24 cellular contexts compared by ENCODE assay signal in genomic region chr4:110278127-110278526, GRCh38.
DNase-seq lines count a peak whose midpoint lies in the region; ATAC-seq, FAIRE-seq and TF ChIP-seq lines count a peak whose summit lies in the region.
"Had no signal": no experiment of that assay in that cellular context is flagged by ENCODE, and none has a peak within 500 bp of the region (broad histone marks: within the 10 kb centered on the region; RNA-seq: fewer than 3 reads in every experiment).

No MANE protein-coding gene starts in this region.

- no peaks in the 10 kb centered on the region for H4K20me1 ChIP-seq in PC-3 (ENCODE audit: low read length)
- H4K20me1 ChIP-seq in Karpas-422 (ENCODE audit: insufficient read depth, low read depth, low read length), result no peaks in the 10 kb centered on the region

- no peaks in the 10 kb centered on the region for H3F3A ChIP-seq in PC-3 (ENCODE audit: low read length, unreplicated experiment)

- no TSS peak for BruUV-seq in PC-3 (replicated peaks; lab: Mats Ljungman, UMichigan)

- no peak for FAIRE-seq in bronchial epithelial cell (lab: Jason Lieb, UNC)
- FAIRE-seq: A204.1, GM12892, GM18507 had no signal

- H3K27ac ChIP-seq in PC-3 (ENCODE audit: low read length) (no peak overlapping the region), Karpas-422 (ENCODE audit: low read length) (no peak overlapping the region)
- H3K27ac ChIP-seq: HL-60 had no signal

- no peak for TF ChIP-seq CTCF in PC-3 (conservative IDR thresholded peaks at IDR 0.05; ENCODE audit: low read depth, low read length)
- no peak for TF ChIP-seq CTCF in bronchial epithelial cell (IDR thresholded peaks at IDR 0.05; ENCODE audit: insufficient read depth, low read length, severe bottlenecking)

- DNase-seq in PC-3 (peak; percentile 41), bronchial epithelial cell (ENCODE audit: low read depth) (peak; percentile 8), myocyte (ENCODE audit: low read depth) (peak; percentile 19), nucleus accumbens (lab: John Stamatoyannopoulos, UW) (no peak), Karpas-422 (no peak)
- no peak for DNase-seq in activated CD4-positive, alpha-beta T cell treated with anti-CD3 and anti-CD28 coated beads, Interleukin-2, amount 50 U/mL, for 48 hours
- DNase-seq: ACHN; BE2C; C1 segment of cervical spinal cord; CD4-positive, CD25-positive, alpha-beta regulatory T cell; CD8-positive, alpha-beta memory T cell; COR-L47; DMS 273 treated with DMSO at 0.1 percent for 48 hours; DMS79; GDM1; GOT3; H7; HFFc6 had no signal

- no peaks in the 10 kb centered on the region for H3K27me3 ChIP-seq in PC-3 (ENCODE audit: low read length)
- H3K27me3 ChIP-seq in bronchial epithelial cell (ENCODE audit: control insufficient read depth, insufficient read depth, low read length), result no peaks in the 10 kb centered on the region
- no peaks in the 10 kb centered on the region for H3K27me3 ChIP-seq in Karpas-422 (ENCODE audit: low read length)
- H3K27me3 ChIP-seq: BE2C had no signal

- H3K4me3 ChIP-seq in PC-3 (ENCODE audit: low read length) (no peak overlapping the region), bronchial epithelial cell (ENCODE audit: low read depth, low read length) (no peak overlapping the region), Karpas-422 (ENCODE audit: low read length) (no peak overlapping the region)

- no peak overlapping the region for H3K9ac ChIP-seq in PC-3 (ENCODE audit: low read length)
- no peak overlapping the region for H3K9ac ChIP-seq in Karpas-422 (ENCODE audit: low read length)

- H3K4me1 ChIP-seq in PC-3 (ENCODE audit: insufficient read depth, low read length), result peaks cover 15% of the 10 kb centered on the region
- H3K4me1 ChIP-seq in Karpas-422 (ENCODE audit: low read length), result no peaks in the 10 kb centered on the region
- H3K4me1 ChIP-seq: BE2C had no signal

- intact Hi-C loops in PC-3 (cut with micrococcal nuclease), result no loop called here

- H3K79me2 ChIP-seq in PC-3 (ENCODE audit: low read length) (no peaks in the 10 kb centered on the region), Karpas-422 (ENCODE audit: low read length) (no peaks in the 10 kb centered on the region)

- peak; percentile 51 for ATAC-seq in PC-3
- no peak for ATAC-seq in HG02852 (IDR thresholded peaks at IDR 0.05; ENCODE audit: unreplicated experiment)
- ATAC-seq: HCT116 had no signal

- CTCF ChIA-PET in PC-3 (lab: Charles Lee), result no interaction called here

- no peaks in the 10 kb centered on the region for H3K36me3 ChIP-seq in PC-3 (ENCODE audit: low read depth, low read length)
- no peaks in the 10 kb centered on the region for H3K36me3 ChIP-seq in bronchial epithelial cell (ENCODE audit: control insufficient read depth, insufficient read depth, low read length)
- H3K36me3 ChIP-seq in Karpas-422 (ENCODE audit: insufficient read depth, low read length), result no peaks in the 10 kb centered on the region
- H3K36me3 ChIP-seq: BE2C had no signal

- H2AFZ ChIP-seq in PC-3 (ENCODE audit: low read length) (no peak overlapping the region), Karpas-422 (ENCODE audit: low read length) (no peak overlapping the region)

- H3K9me2 ChIP-seq in PC-3 (replicated peaks; ENCODE audit: low read length) (no peaks in the 10 kb centered on the region), Karpas-422 (replicated peaks; ENCODE audit: insufficient read depth, low read length) (no peaks in the 10 kb centered on the region)

- peak overlapping the region; percentile 42; the same call in 1 of the 2 replicates for H3K4me2 ChIP-seq in PC-3 (ENCODE audit: low read length)
- no peak overlapping the region for H3K4me2 ChIP-seq in Karpas-422 (ENCODE audit: low read depth, low read length, poor library complexity, severe bottlenecking)

- H3K9me3 ChIP-seq in PC-3 (ENCODE audit: low read length) (no peaks in the 10 kb centered on the region), Karpas-422 (ENCODE audit: low read length) (no peaks in the 10 kb centered on the region)
- H3K9me3 ChIP-seq: BE2C had no signal

- POLR2A ChIA-PET in PC-3 (lab: Charles Lee; ENCODE audit: unreplicated experiment), result no interaction called here

Comparison
In these comparisons a context has a peak if more than half of its experiments do, and no peak if none do; other contexts are left out.
1. DNase-seq: peak in PC-3 (single experiment), bronchial epithelial cell (single experiment) and myocyte (single experiment); none in nucleus accumbens (0 of 56), activated CD4-positive, alpha-beta T cell treated with anti-CD3 and anti-CD28 coated beads, Interleukin-2, amount 50 U/mL, for 48 hours (0 of 2) and Karpas-422 (single experiment).